ENCODE assay signal across 8 cellular contexts in genomic region chr20:49276201-49276894, GRCh38. TPM values are rescaled to one million over a fixed set of nuclear protein-coding genes. Genes with fewer than 3 reads are reported as not detected.
A peak's percentile ranks its signal among the peaks of the same experiment; 100 is the strongest.
DNase-seq lines count a peak whose midpoint lies in the region; ATAC-seq and TF ChIP-seq lines count a peak whose summit lies in the region.

No MANE protein-coding gene starts in this region.

- H3K27ac Mint-ChIP-seq in activated CD8-positive, alpha-beta T cell treated with anti-CD3 and anti-CD28 coated beads for 36 hours, result peak overlapping the region; percentile 100
- peak overlapping the region; percentile 60 for H3K27ac Mint-ChIP-seq in progenitor cell of endocrine pancreas

- H3K36me3 ChIP-seq in fibroblast of lung (ENCODE audit: control insufficient read depth, insufficient read depth, low read length), result peaks cover 21% of the 10 kb centered on the region

- H2AFZ ChIP-seq in fibroblast of lung (ENCODE audit: low read length), result no peak overlapping the region

- peaks cover 9% of the 10 kb centered on the region for H3K9me3 ChIP-seq in fibroblast of lung (ENCODE audit: control insufficient read depth, insufficient read depth, low read depth, low read length)

- H3K36me3 Mint-ChIP-seq in activated CD8-positive, alpha-beta T cell treated with anti-CD3 and anti-CD28 coated beads for 36 hours (ENCODE audit: low read depth), result peaks cover 68% of the 10 kb centered on the region
- peaks cover 38% of the 10 kb centered on the region for H3K36me3 Mint-ChIP-seq in progenitor cell of endocrine pancreas (ENCODE audit: insufficient read depth)

- H3K4me2 ChIP-seq in fibroblast of lung (ENCODE audit: extremely low read depth, insufficient read depth, low read length), result peak overlapping the region; percentile 92

- H3K4me1 ChIP-seq in fibroblast of lung (ENCODE audit: control insufficient read depth, extremely low read depth, insufficient read depth, low read length), result peaks cover 3% of the 10 kb centered on the region

- H3K4me3 ChIP-seq in fibroblast of lung (replicated peaks in 1 of 4; ENCODE audit: control extremely low read depth in 1 of 4, insufficient read depth in 1 of 4, low read depth in 3 of 4, low read length in 4 of 4), result peak overlapping the region; percentile 64 to 100 (median 84)

- no peak overlapping the region for H3K9ac ChIP-seq in fibroblast of lung (ENCODE audit: insufficient read depth, low read length)

- intact Hi-C loops in activated CD8-positive, alpha-beta T cell treated with anti-CD3 and anti-CD28 coated beads for 36 hours (cut with micrococcal nuclease), result no loop called here

- H3K4me1 Mint-ChIP-seq in activated CD8-positive, alpha-beta T cell treated with anti-CD3 and anti-CD28 coated beads for 36 hours (ENCODE audit: low read depth), result peaks cover 38% of the 10 kb centered on the region
- peaks cover 19% of the 10 kb centered on the region for H3K4me1 Mint-ChIP-seq in progenitor cell of endocrine pancreas (ENCODE audit: low read depth)

- no peaks in the 10 kb centered on the region for H3K27me3 ChIP-seq in fibroblast of lung (ENCODE audit: control insufficient read depth, insufficient read depth, low read length)

- peak; percentile 20 to 53 for DNase-seq in activated CD8-positive, alpha-beta memory T cell treated with anti-CD3 and anti-CD28 coated beads for 4 hours (ENCODE audit: low read depth in 2 of 2)
- DNase-seq in activated CD8-positive, alpha-beta memory T cell treated with anti-CD3 and anti-CD28 coated beads for 24 hours, result no peak
- peak; percentile 59 for DNase-seq in NCI-H446 treated with DMSO at 0.1 percent for 48 hours (lab: John Stamatoyannopoulos, UW)
- peak; percentile 82 for DNase-seq in activated CD8-positive, alpha-beta T cell treated with anti-CD3 and anti-CD28 coated beads for 36 hours
- DNase-seq in fibroblast of lung (ENCODE audit: low read depth in 2 of 2), result peak; percentile 66 to 78
- no peak for DNase-seq in progenitor cell of endocrine pancreas (ENCODE audit: low spot score, unreplicated experiment)

- TF ChIP-seq CTCF in activated CD8-positive, alpha-beta T cell treated with anti-CD3 and anti-CD28 coated beads for 36 hours (IDR thresholded peaks at IDR 0.05), result no peak
- TF ChIP-seq CTCF in fibroblast of lung (conservative IDR thresholded peaks at IDR 0.05 in 1 of 2, IDR thresholded peaks at IDR 0.05 in 1 of 2; ENCODE audit: low read depth in 1 of 2, low read length in 2 of 2) (no peak), progenitor cell of endocrine pancreas (IDR thresholded peaks at IDR 0.05; ENCODE audit: unreplicated experiment) (no peak)

- peaks cover 2% of the 10 kb centered on the region for H3K27me3 Mint-ChIP-seq in activated CD8-positive, alpha-beta T cell treated with anti-CD3 and anti-CD28 coated beads for 36 hours
- H3K27me3 Mint-ChIP-seq in progenitor cell of endocrine pancreas, result no peaks in the 10 kb centered on the region

- POLR2A ChIA-PET in activated CD8-positive, alpha-beta T cell treated with anti-CD3 and anti-CD28 coated beads for 36 hours (lab: Charles Lee), result interaction anchor here (0.5 to 8.4 kb wide), 18 partner anchors 9 to 320 kb away, joined by 3 to 148 read pairs (median 4); partner anchors contain the start of gene CSE1L

- H3K27ac ChIP-seq in fibroblast of lung (ENCODE audit: insufficient read depth, low read length), result peak overlapping the region; percentile 88

- CTCF ChIA-PET in activated CD8-positive, alpha-beta T cell treated with anti-CD3 and anti-CD28 coated beads for 36 hours (lab: Charles Lee), result interaction anchor here (1.0 to 1.3 kb wide), 3 partner anchors 12 to 59 kb away, joined by 4 to 7 read pairs (median 5); no protein-coding TSS in a partner anchor

- peak overlapping the region; percentile 100 for H3K4me3 Mint-ChIP-seq in activated CD8-positive, alpha-beta T cell treated with anti-CD3 and anti-CD28 coated beads for 36 hours
- H3K4me3 Mint-ChIP-seq in progenitor cell of endocrine pancreas (ENCODE audit: low read depth), result peak overlapping the region; percentile 86

- peak; percentile 45 for ATAC-seq in activated CD8-positive, alpha-beta T cell treated with anti-CD3 and anti-CD28 coated beads for 36 hours
- no peak for ATAC-seq in HG03045 (IDR thresholded peaks at IDR 0.05; ENCODE audit: unreplicated experiment)
- ATAC-seq in HG03439 (IDR thresholded peaks at IDR 0.05; ENCODE audit: unreplicated experiment), result no peak

- peaks cover 9% of the 10 kb centered on the region for H4K20me1 ChIP-seq in fibroblast of lung (ENCODE audit: control insufficient read depth, extremely low read depth, insufficient read depth, low read length)

- H3K9me3 Mint-ChIP-seq in activated CD8-positive, alpha-beta T cell treated with anti-CD3 and anti-CD28 coated beads for 36 hours, result peaks cover 8% of the 10 kb centered on the region
- H3K9me3 Mint-ChIP-seq in progenitor cell of endocrine pancreas (ENCODE audit: low read depth), result peaks cover 16% of the 10 kb centered on the region

- H3K79me2 ChIP-seq in fibroblast of lung (ENCODE audit: control insufficient read depth, insufficient read depth, low read length), result peaks cover 73% of the 10 kb centered on the region

RNA-seq across cellular contexts. Expression of gene ZNFX1, which starts 1.5 kb away (rescaled TPM):
- 10 to 100 TPM; 27.4 to 27.7 TPM for total RNA-seq in activated CD8-positive, alpha-beta T cell treated with anti-CD3 and anti-CD28 coated beads for 36 hours
- 29.5 and 46.2 TPM in 2 replicates for total RNA-seq in fibroblast of lung
- 13.7 and 13.9 TPM in 2 replicates for polyA plus RNA-seq in fibroblast of lung
- 27.4 and 33.1 TPM in 2 replicates for polyA plus RNA-seq in fibroblast of lung (2012)
- 99.6 and 104 TPM in 2 replicates for polyA minus RNA-seq in fibroblast of lung (ENCODE audit: low replicate concordance)
- 10.0 and 10.7 TPM in 2 replicates for total RNA-seq in progenitor cell of endocrine pancreas

RNA-seq across cellular contexts. Expression of gene DDX27, which starts 57.1 kb away (rescaled TPM):
- 10 to 100 TPM; 45.2 to 45.9 TPM for total RNA-seq in activated CD8-positive, alpha-beta T cell treated with anti-CD3 and anti-CD28 coated beads for 36 hours
- total RNA-seq in fibroblast of lung, result 32.5 and 35.7 TPM in 2 replicates
- 24.7 and 30.1 TPM in 2 replicates for polyA plus RNA-seq in fibroblast of lung
- 25.8 and 31.4 TPM in 2 replicates for polyA plus RNA-seq in fibroblast of lung (2012)
- polyA minus RNA-seq in fibroblast of lung (ENCODE audit: low replicate concordance), result 39.9 and 41.4 TPM in 2 replicates
- total RNA-seq in progenitor cell of endocrine pancreas, result 41.7 and 46.0 TPM in 2 replicates

Comparison
In these comparisons a context has a peak if more than half of its experiments do, and no peak if none do; other contexts are left out.
1. DNase-seq: peak in activated CD8-positive, alpha-beta memory T cell treated with anti-CD3 and anti-CD28 coated beads for 4 hours (2 of 2), NCI-H446 treated with DMSO at 0.1 percent for 48 hours (single experiment), activated CD8-positive, alpha-beta T cell treated with anti-CD3 and anti-CD28 coated beads for 36 hours (single experiment) and fibroblast of lung (2 of 2); none in activated CD8-positive, alpha-beta memory T cell treated with anti-CD3 and anti-CD28 coated beads for 24 hours (single experiment) and progenitor cell of endocrine pancreas (single experiment).